ENCODE assay signal across 8 cellular contexts in the genomic region with DNA sequence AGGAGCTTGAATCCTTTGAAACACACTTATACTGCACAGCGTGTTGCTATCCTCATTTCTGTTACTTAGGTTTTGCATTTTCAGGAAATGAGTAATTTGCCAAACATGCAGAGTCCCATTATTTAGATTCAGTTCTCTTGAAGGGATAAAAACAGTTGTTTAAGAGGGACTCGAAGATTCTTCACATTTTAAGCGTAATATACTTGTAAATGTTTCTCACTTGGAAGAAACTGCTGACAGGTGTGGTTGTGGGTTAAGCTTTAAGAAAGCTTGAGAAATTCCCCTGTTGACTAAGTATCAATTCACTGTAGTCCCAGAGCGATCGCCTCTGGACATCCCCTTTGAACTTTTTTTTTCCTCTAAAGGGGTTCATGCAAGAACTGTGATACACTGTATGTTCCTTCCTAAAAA. TPM values are rescaled to one million over a fixed set of nuclear protein-coding genes. Genes with fewer than 3 reads are reported as not detected.
DNase-seq lines count a peak whose midpoint lies in the region; ATAC-seq and TF ChIP-seq lines count a peak whose summit lies in the region.

No MANE protein-coding gene starts in this region.

- H3K36me3 ChIP-seq in hepatocyte (replicated peaks; ENCODE audit: insufficient read depth, low read depth) (no peaks in the 10 kb centered on the region), ovary (no peaks in the 10 kb centered on the region)

- H3K4me3 ChIP-seq in hepatocyte (no peak overlapping the region), ovary (no peak overlapping the region)

- H3K9me2 ChIP-seq in hepatocyte (replicated peaks; ENCODE audit: insufficient read depth), result no peaks in the 10 kb centered on the region

- 61% methylated on average over 5 of the region's 5 CpGs for WGBS in hepatocyte (ENCODE audit: low lambda C conversion rate, missing lambda C conversion rate)
- 55 to 59% (median 58%) methylated on average over 5 of the region's 5 CpGs for WGBS in ovary, 3 donors

- POLR2A ChIA-PET in RWPE1 (lab: Yijun Ruan, JAX; ENCODE audit: low non-redundant PET), result no interaction called here

- TF ChIP-seq CTCF in RWPE1 (conservative IDR thresholded peaks at IDR 0.05; ENCODE audit: low read depth), result no peak
- TF ChIP-seq CTCF in hepatocyte (IDR thresholded peaks at IDR 0.05; ENCODE audit: poor library complexity), result no peak
- no peak for TF ChIP-seq CTCF in ovary (IDR thresholded peaks at IDR 0.05)

- no peak for TF ChIP-seq POLR2A in erythroblast (IDR thresholded peaks at IDR 0.05; ENCODE audit: low read length)
- TF ChIP-seq POLR2A in ovary (IDR thresholded peaks at IDR 0.05), result no peak

- DNase-seq in RWPE1 (ENCODE audit: low spot score) (peak; percentile 30), hepatocyte (ENCODE audit: low spot score) (no peak), erythroblast (lab: John Stamatoyannopoulos, UW) (no peak), iPS-NIHi7 (ENCODE audit: extremely low spot score) (no peak), HuH-7 (ENCODE audit: low spot score) (no peak), ovary (no peak)

- H3K27me3 ChIP-seq in hepatocyte (no peaks in the 10 kb centered on the region), ovary (no peaks in the 10 kb centered on the region)

- H3K79me2 ChIP-seq in hepatocyte, result no peaks in the 10 kb centered on the region

- peak; percentile 73 for ATAC-seq in GM19025 (IDR thresholded peaks at IDR 0.05; ENCODE audit: low read depth, unreplicated experiment)
- peak; percentile 76 for ATAC-seq in HG02885 (IDR thresholded peaks at IDR 0.05; ENCODE audit: poor library complexity, unreplicated experiment)

- no peak overlapping the region for H2AFZ ChIP-seq in hepatocyte

- TF ChIP-seq EP300 in ovary (IDR thresholded peaks at IDR 0.05), result no peak

- H4K20me1 ChIP-seq in hepatocyte (ENCODE audit: insufficient read depth, poor library complexity, severe bottlenecking), result no peaks in the 10 kb centered on the region

- peaks cover 4% of the 10 kb centered on the region for H3K4me1 ChIP-seq in hepatocyte (ENCODE audit: insufficient read depth)
- H3K4me1 ChIP-seq in ovary (ENCODE audit: insufficient read depth), result no peaks in the 10 kb centered on the region

- intact Hi-C loops in ovary (cut with DNase I), result no loop called here

- H3K27ac ChIP-seq in RWPE1 (peak overlapping the region; percentile 69), hepatocyte (no peak overlapping the region), ovary (no peak overlapping the region)

- CTCF ChIA-PET in RWPE1 (lab: Yijun Ruan, JAX), result interaction anchor here (0.6 kb wide), 2 partner anchors 677 to 804 kb away, joined by 3 read pairs; no protein-coding TSS in a partner anchor

- H3K9me3 ChIP-seq in hepatocyte (ENCODE audit: low read depth) (no peaks in the 10 kb centered on the region), ovary (no peaks in the 10 kb centered on the region)

- peak overlapping the region; percentile 2 for H3K4me2 ChIP-seq in hepatocyte

RNA-seq across cellular contexts. Expression of gene RGS1, which starts 30.6 kb away (rescaled TPM):
- total RNA-seq in hepatocyte, result 4.8 and 9.8 TPM in 2 replicates
- 4.0 and 5.6 TPM in 2 replicates for polyA plus RNA-seq in hepatocyte
- 100 to 1,000 TPM in 1 of 7 donors, 10 to 100 TPM in 4, 1 to 10 TPM in 2; 7.5 to 129 (median 17.3) TPM for total RNA-seq in ovary
- 10 to 100 TPM in 1 of 2 donors, 1 to 10 TPM in 1; 8.7 to 11.8 TPM for polyA plus RNA-seq in ovary
